Comparison of ENCODE assay signal across 15 cellular contexts in the genomic region with DNA sequence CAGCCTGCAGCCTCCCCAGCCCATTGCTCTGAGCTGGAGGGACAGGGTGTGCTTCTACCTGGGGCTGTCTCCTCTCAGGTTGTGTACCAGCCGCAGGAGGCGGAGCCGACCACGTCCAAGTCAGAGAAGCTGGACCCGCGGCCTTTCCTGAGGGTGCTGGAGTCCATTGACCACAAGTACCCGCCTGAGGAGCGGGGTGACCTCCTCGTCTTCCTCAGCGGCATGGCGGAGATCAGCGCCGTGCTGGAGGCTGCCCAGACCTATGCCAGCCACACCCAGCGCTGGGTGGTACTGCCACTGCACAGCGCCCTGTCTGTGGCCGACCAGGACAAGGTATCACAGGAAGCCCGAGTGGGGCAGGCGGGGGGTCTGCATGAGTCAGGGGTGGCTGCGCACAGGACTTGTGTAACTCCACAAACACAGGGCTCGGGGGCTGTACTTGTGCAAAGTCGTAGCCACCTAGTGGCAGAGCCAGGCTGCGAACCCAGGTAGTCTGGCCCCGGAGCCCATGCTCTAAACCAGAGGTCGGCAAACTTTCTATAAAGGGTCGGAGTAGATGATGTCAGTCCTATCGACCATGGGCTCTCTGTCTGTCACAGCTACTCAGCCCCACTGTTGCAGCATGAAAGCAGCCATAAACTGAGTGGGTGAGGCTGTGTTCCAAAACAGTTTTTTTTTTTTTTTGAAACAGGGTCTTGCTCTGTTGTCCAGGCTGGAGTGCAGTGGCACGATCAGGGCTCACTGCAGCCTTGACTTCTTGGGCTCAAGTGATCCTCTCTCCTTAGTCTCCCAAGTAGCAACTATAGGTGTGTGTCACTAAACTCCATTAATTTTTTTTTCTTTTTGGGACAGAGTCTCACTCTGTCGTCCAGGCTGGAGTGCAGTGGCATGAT. TPM values are rescaled to one million over a fixed set of nuclear protein-coding genes. Genes with fewer than 3 reads are reported as not detected.
A peak's percentile ranks its signal among the peaks of the same experiment; 100 is the strongest.
DNase-seq lines count a peak whose midpoint lies in the region; TF ChIP-seq lines count a peak whose summit lies in the region.
"Had no signal": no experiment of that assay in that cellular context is flagged by ENCODE, and none has a peak within 500 bp of the region (broad histone marks: within the 10 kb centered on the region; RNA-seq: fewer than 3 reads in every experiment).

No MANE protein-coding gene starts in this region.

- DNase-seq in NCI-H69 (lab: John Stamatoyannopoulos, UW) (peak; percentile 13), epithelial cell of proximal tubule (ENCODE audit: low read depth) (no peak), ovary (no peak), cortex of kidney (lab: John Stamatoyannopoulos, UW) (no peak)
- no peak for DNase-seq in activated naive CD4-positive, alpha-beta T cell treated with Interleukin-2 at 50 U/mL for 16 hours
- DNase-seq in activated CD8-positive, alpha-beta memory T cell treated with anti-CD3 and anti-CD28 coated beads, Interleukin-2, amount 50 U/mL, for 4 hours: no peak
- DNase-seq: activated gamma-delta T cell; CD4-positive, alpha-beta memory T cell; cerebellar nuclear complex; foreskin fibroblast; naive thymus-derived CD4-positive, alpha-beta T cell; stimulated activated CD4-positive, alpha-beta T cell treated with anti-CD3 and anti-CD28 coated beads, Interleukin-12 subunit alpha, Interleukin-12 subunit beta, amount 100 ng/mL, for 4 hours had no signal

- H4K20me1 ChIP-seq in DOHH2 (ENCODE audit: control insufficient read depth, insufficient read depth, low read depth, low read length): no peaks in the 10 kb centered on the region

- no peak for TF ChIP-seq POLR2A in ovary (IDR thresholded peaks at IDR 0.05)

- H3K9me3 ChIP-seq in DOHH2 (ENCODE audit: control insufficient read depth, insufficient read depth, low read length) (no peaks in the 10 kb centered on the region), ovary (no peaks in the 10 kb centered on the region)

- 93 to 98% (median 94%) methylated on average over 27 to 28 of the region's 28 CpGs for WGBS in ovary, 3 donors

- H3K27me3 ChIP-seq in DOHH2 (ENCODE audit: control insufficient read depth, low read length) (no peaks in the 10 kb centered on the region), ovary (no peaks in the 10 kb centered on the region)

- no peak for TF ChIP-seq EP300 in ovary (IDR thresholded peaks at IDR 0.05)

- no peaks in the 10 kb centered on the region for H3K9me2 ChIP-seq in DOHH2 (replicated peaks; ENCODE audit: control insufficient read depth, low read length)

- no peaks in the 10 kb centered on the region for H3F3A ChIP-seq in DOHH2 (ENCODE audit: control insufficient read depth, insufficient read depth)

- no peak overlapping the region for H3K4me2 ChIP-seq in DOHH2 (ENCODE audit: low read length)

- peak; percentile 32 for TF ChIP-seq CTCF in 22Rv1 (IDR thresholded peaks at IDR 0.05)
- TF ChIP-seq CTCF in DOHH2 (IDR thresholded peaks at IDR 0.05; ENCODE audit: low read depth, low read length, poor library complexity, severe bottlenecking): peak; percentile 60
- TF ChIP-seq CTCF in epithelial cell of proximal tubule (conservative IDR thresholded peaks at IDR 0.05; ENCODE audit: low read depth, low read length): peak; percentile 44
- TF ChIP-seq CTCF in ovary (IDR thresholded peaks at IDR 0.05): no peak

- no peak overlapping the region for H3K27ac ChIP-seq in 22Rv1
- no peak overlapping the region for H3K27ac ChIP-seq in DOHH2 (ENCODE audit: low read depth, low read length)
- no peak overlapping the region for H3K27ac ChIP-seq in ovary

- no peak overlapping the region for H3K4me3 ChIP-seq in DOHH2 (ENCODE audit: low read length)
- H3K4me3 ChIP-seq in epithelial cell of proximal tubule (ENCODE audit: low read depth, low read length): no peak overlapping the region
- H3K4me3 ChIP-seq in ovary: no peak overlapping the region

- peaks cover 53% of the 10 kb centered on the region for H3K79me2 ChIP-seq in DOHH2 (ENCODE audit: control insufficient read depth, low read length)

- H3K4me1 ChIP-seq in DOHH2 (ENCODE audit: control insufficient read depth, low read length) (0 out of 2 replicates have a peak, but pooled peaks cover 2% of the 10 kb centered on the region), ovary (ENCODE audit: insufficient read depth) (no peaks in the 10 kb centered on the region)

- intact Hi-C loops in ovary (cut with DNase I): no loop called here

- peaks cover 90% of the 10 kb centered on the region for H3K36me3 ChIP-seq in DOHH2 (ENCODE audit: control insufficient read depth, low read length)
- H3K36me3 ChIP-seq in ovary: no peaks in the 10 kb centered on the region

RNA-seq across cellular contexts. Expression of a gene that starts 8.9 kb away (rescaled TPM):
- total RNA-seq in epithelial cell of proximal tubule: 11.5 and 18.8 TPM in 2 replicates
- 10 to 100 TPM; 14.1 to 21.3 (median 17.7) TPM for total RNA-seq in ovary
- polyA plus RNA-seq in ovary: 10 to 100 TPM in 1 of 2 donors, 1 to 10 TPM in 1; 2.6 to 13.9 TPM

RNA-seq across cellular contexts. Expression of a gene that starts 26.1 kb away (rescaled TPM):
- total RNA-seq in epithelial cell of proximal tubule: not detected in 2 replicates
- total RNA-seq in ovary: 1 to 10 TPM in 6 of 7 donors, under 1 TPM in 1; 0.51 to 3.9 (median 1.3) TPM
- 1 to 10 TPM in 1 of 2 donors, under 1 TPM in 1; 0.41 to 1.1 TPM for polyA plus RNA-seq in ovary
- total RNA-seq: LHCN-M2 had no signal
- polyA plus RNA-seq: naive thymus-derived CD4-positive, alpha-beta T cell had no signal

RNA-seq across cellular contexts. Expression of a gene that starts 48.4 kb away (rescaled TPM):
- not detected in 2 replicates for total RNA-seq in epithelial cell of proximal tubule
- total RNA-seq in ovary: 10 to 100 TPM in 3 of 7 donors, 1 to 10 TPM in 4; 4.6 to 27.5 (median 9.4) TPM
- polyA plus RNA-seq in ovary: 1 to 10 TPM; 3.5 to 10.0 TPM
- total RNA-seq: LHCN-M2 had no signal
- polyA plus RNA-seq: CD4-positive, alpha-beta memory T cell had no signal

Comparison
In these comparisons a context has a peak if more than half of its experiments do, and no peak if none do; other contexts are left out.
1. CTCF ChIP-seq: peak in 22Rv1 (single experiment), DOHH2 (single experiment) and epithelial cell of proximal tubule (single experiment); none in ovary (0 of 3).